Comparison of ENCODE assay signal across 1 cellular context in genomic region chr19:5680083-5680436, GRCh38.
TF ChIP-seq lines count a peak whose summit lies in the region.

No MANE protein-coding gene starts in this region.

TF ChIP-seq in HEK293, 187 proteins besides CTCF, POLR2A, EP300 and RAD21 (continued from another document):
- no peak for TF ChIP-seq ZBTB11 (tag by site-specific recombination; conservative IDR thresholded peaks at IDR 0.05; ENCODE audit: low read depth)
- no peak for TF ChIP-seq OVOL3 (tag by site-specific recombination; IDR thresholded peaks at IDR 0.05)
- no peak for TF ChIP-seq ZEB2 (tag by site-specific recombination; IDR thresholded peaks at IDR 0.05)
- peak; percentile 72; the same call in 1 of the 2 replicates for TF ChIP-seq ZNF324 (tag by site-specific recombination; IDR thresholded peaks at IDR 0.05)
- peak; percentile 87 for TF ChIP-seq ZBTB10 (tag by site-specific recombination; IDR thresholded peaks at IDR 0.05)
- TF ChIP-seq ZXDB (tag by site-specific recombination; IDR thresholded peaks at IDR 0.05): no peak
- TF ChIP-seq GLIS2 (tag by site-specific recombination; IDR thresholded peaks at IDR 0.05): peak; percentile 76
- no peak for TF ChIP-seq ZNF843 (tag by site-specific recombination; IDR thresholded peaks at IDR 0.05)
- TF ChIP-seq GLI4 (tag by site-specific recombination; IDR thresholded peaks at IDR 0.05): 0 out of 2 replicates have a peak, but pooled peaks have one; percentile 27
- no peak for TF ChIP-seq BCL11A (tag by site-specific recombination; IDR thresholded peaks at IDR 0.05; ENCODE audit: low read depth)
- no peak for TF ChIP-seq ZNF248 (tag by site-specific recombination; IDR thresholded peaks at IDR 0.05)
- no peak for TF ChIP-seq ZNF701 (tag by site-specific recombination; IDR thresholded peaks at IDR 0.05)
- TF ChIP-seq ZNF513 (tag by site-specific recombination; IDR thresholded peaks at IDR 0.05): no peak
- TF ChIP-seq ZNF423 (tag by site-specific recombination; IDR thresholded peaks at IDR 0.05): no peak
- TF ChIP-seq ZNF48 (tag by site-specific recombination; IDR thresholded peaks at IDR 0.05): no peak
- TF ChIP-seq ZNF311 (tag by site-specific recombination; IDR thresholded peaks at IDR 0.05; ENCODE audit: borderline replicate concordance): no peak
- TF ChIP-seq ZNF473 (tag by site-specific recombination; IDR thresholded peaks at IDR 0.05): no peak
- no peak for TF ChIP-seq PRDM6 (tag by site-specific recombination; IDR thresholded peaks at IDR 0.05)
- TF ChIP-seq ZFP41 (tag by site-specific recombination; IDR thresholded peaks at IDR 0.05; ENCODE audit: borderline replicate concordance): no peak
- peak; percentile 40; the same call in 1 of the 2 replicates for TF ChIP-seq ZFHX2 (tag by site-specific recombination; conservative IDR thresholded peaks at IDR 0.05)
- TF ChIP-seq ZNF114 (tag by site-specific recombination; IDR thresholded peaks at IDR 0.05): no peak
- peak; percentile 60; the same call in 1 of the 2 replicates for TF ChIP-seq KLF7 (tag by site-specific recombination; IDR thresholded peaks at IDR 0.05; ENCODE audit: borderline replicate concordance)
- peak; percentile 26; the same call in 1 of the 2 replicates for TF ChIP-seq ZNF501 (tag by site-specific recombination; IDR thresholded peaks at IDR 0.05)
- peak; percentile 15; the same call in 1 of the 2 replicates for TF ChIP-seq BCL11B (tag by site-specific recombination; IDR thresholded peaks at IDR 0.05; ENCODE audit: low read depth)
- no peak for TF ChIP-seq ZNF274 (IDR thresholded peaks at IDR 0.05; ENCODE audit: low read length)
- TF ChIP-seq ZNF274 (tag by site-specific recombination; IDR thresholded peaks at IDR 0.05; ENCODE audit: borderline replicate concordance): no peak
- no peak for TF ChIP-seq ZNF426 (tag by site-specific recombination; IDR thresholded peaks at IDR 0.05)
- TF ChIP-seq ZNF707 (tag by site-specific recombination; IDR thresholded peaks at IDR 0.05): no peak
- TF ChIP-seq ZBTB48 (tag by site-specific recombination; IDR thresholded peaks at IDR 0.05): no peak
- TF ChIP-seq ZNF600 (tag by site-specific recombination; IDR thresholded peaks at IDR 0.05): no peak
- TF ChIP-seq ZNF184 (tag by site-specific recombination; IDR thresholded peaks at IDR 0.05): no peak
- 0 out of 2 replicates have a peak, but pooled peaks have one; percentile 34 for TF ChIP-seq SP7 (tag by site-specific recombination; IDR thresholded peaks at IDR 0.05)
- peak; percentile 35; the same call in 1 of the 2 replicates for TF ChIP-seq PATZ1 (tag by site-specific recombination; IDR thresholded peaks at IDR 0.05)
- no peak for TF ChIP-seq ZNF10 (tag by site-specific recombination; IDR thresholded peaks at IDR 0.05)
- TF ChIP-seq KLF9 (tag by site-specific recombination; IDR thresholded peaks at IDR 0.05; ENCODE audit: low read depth): peak; percentile 60
- no peak for TF ChIP-seq ZNF24 (tag by site-specific recombination; IDR thresholded peaks at IDR 0.05)
- no peak for TF ChIP-seq ZSCAN18 (tag by site-specific recombination; IDR thresholded peaks at IDR 0.05)
